In genomic region chr4:158131037-158131436, GRCh38 we compare ENCODE assay signal across 23 cellular contexts. TPM values are rescaled to one million over a fixed set of nuclear protein-coding genes. Genes with fewer than 3 reads are reported as not detected.
DNase-seq lines count a peak whose midpoint lies in the region; ATAC-seq and TF ChIP-seq lines count a peak whose summit lies in the region.
"Had no signal": no experiment of that assay in that cellular context is flagged by ENCODE, and none has a peak within 500 bp of the region (broad histone marks: within the 10 kb centered on the region; RNA-seq: fewer than 3 reads in every experiment).

No MANE protein-coding gene starts in this region.

- no peaks in the 10 kb centered on the region for H3K27me3 ChIP-seq in SK-N-SH (ENCODE audit: insufficient read depth)
- H3K27me3 ChIP-seq: brain microvascular endothelial cell, neural progenitor cell, upper lobe of left lung had no signal

- H3K9ac ChIP-seq in SK-N-SH, result no peak overlapping the region
- H3K9ac ChIP-seq: neural progenitor cell had no signal

- H3K9me3 ChIP-seq in SK-N-SH (no peaks in the 10 kb centered on the region), mucosa of descending colon (no peaks in the 10 kb centered on the region)
- H3K9me3 ChIP-seq: upper lobe of left lung had no signal

- peak; percentile 38 for ATAC-seq in mucosa of descending colon
- ATAC-seq: activated CD8-positive, alpha-beta T cell treated with anti-CD3 and anti-CD28 coated beads for 36 hours; activated T-cell treated with anti-CD3 and anti-CD28 coated beads, Interleukin-2, amount 50 U/mL, for 4 hours; stimulated activated naive B cell treated with anti-CD40 and anti-IgM and Interleukin-4, amounts not matched to agents 10 μg/mL and 1 μg/mL and 100 μg/mL, for 72 hours had no signal

- TF ChIP-seq CTCF in AG10803 (conservative IDR thresholded peaks at IDR 0.05; ENCODE audit: low read length) (no peak), SK-N-SH (IDR thresholded peaks at IDR 0.05) (no peak), mucosa of descending colon (IDR thresholded peaks at IDR 0.05) (no peak), GM20000 (IDR thresholded peaks at IDR 0.05; ENCODE audit: extremely low read depth, missing control alignments) (no peak), endothelial cell (IDR thresholded peaks at IDR 0.05; ENCODE audit: unreplicated experiment) (no peak)

- H3K27me3 Mint-ChIP-seq in endothelial cell (ENCODE audit: unreplicated experiment), result no peaks in the 10 kb centered on the region
- peaks cover 0 to 2% (median 0%) of the 10 kb centered on the region in 3 donors for H3K27me3 Mint-ChIP-seq in immature natural killer cell (ENCODE audit: low read depth in 3 of 3)
- H3K27me3 Mint-ChIP-seq: activated CD8-positive, alpha-beta T cell treated with anti-CD3 and anti-CD28 coated beads for 36 hours had no signal

- H3K4me1 Mint-ChIP-seq in endothelial cell (ENCODE audit: unreplicated experiment) (no peaks in the 10 kb centered on the region), immature natural killer cell (no peaks in the 10 kb centered on the region)
- H3K4me1 Mint-ChIP-seq: neural progenitor cell; stimulated activated naive B cell treated with anti-CD40 and anti-IgM and Interleukin-4, amounts not matched to agents 10 μg/mL and 1 μg/mL and 100 μg/mL, for 72 hours had no signal

- peak; percentile 90 for DNase-seq in AG10803 (ENCODE audit: low read depth)
- no peak for DNase-seq in SK-N-SH
- DNase-seq in fibroblast of the conjunctiva (ENCODE audit: low read depth), result peak; percentile 77
- no peak for DNase-seq in mucosa of descending colon
- DNase-seq in GM20000 (ENCODE audit: low spot score), result no peak
- no peak for DNase-seq in endothelial cell (ENCODE audit: low spot score)
- no peak for DNase-seq in immature natural killer cell
- no peak for DNase-seq in activated CD4-positive, CD25-positive, alpha-beta regulatory T cell treated with anti-CD3 and anti-CD28 coated beads, Interleukin-2, amount 50 U/mL, for 72 hours
- DNase-seq: activated CD8-positive, alpha-beta T cell treated with anti-CD3 and anti-CD28 coated beads for 36 hours; activated naive CD4-positive, alpha-beta T cell treated with anti-CD3 and anti-CD28 coated beads, Interleukin-2, amount 50 U/mL, for 16 hours; activated T-cell treated with anti-CD3 and anti-CD28 coated beads, Interleukin-2, amount 50 U/mL, for 4 hours; brain microvascular endothelial cell; islet precursor cell; Karpas-422; midbrain; NCI-H1092 treated with DMSO at 0.1 percent for 48 hours; NCI-H2107; NCI-H526 treated with DMSO at 0.1 percent for 48 hours; SIG-M5; stimulated activated naive B cell treated with anti-CD40 and anti-IgM and Interleukin-4, amounts not matched to agents 10 μg/mL and 1 μg/mL and 100 μg/mL, for 72 hours; upper lobe of left lung had no signal

- no peak for TF ChIP-seq RAD21 in SK-N-SH (IDR thresholded peaks at IDR 0.05; ENCODE audit: low read length)

- WGBS in SK-N-SH (ENCODE audit: low lambda C conversion rate), result 82% methylated on average over 1 of the region's 1 CpG

- H3K4me3 Mint-ChIP-seq in endothelial cell (ENCODE audit: unreplicated experiment) (no peak overlapping the region), immature natural killer cell (no peak overlapping the region)
- H3K4me3 Mint-ChIP-seq: activated CD8-positive, alpha-beta T cell treated with anti-CD3 and anti-CD28 coated beads for 36 hours; activated T-cell treated with anti-CD3 and anti-CD28 coated beads, Interleukin-2, amount 50 U/mL, for 4 hours; neural progenitor cell; stimulated activated naive B cell treated with anti-CD40 and anti-IgM and Interleukin-4, amounts not matched to agents 10 μg/mL and 1 μg/mL and 100 μg/mL, for 72 hours; T-helper 1 cell treated with Interleukin-12 subunit alpha and Interleukin-12 subunit beta and Interleukin-4 antibody, amounts not matched to agents 30 μg/mL and 1 μg/mL, for 36 hours had no signal

- CTCF ChIA-PET in SK-N-SH (lab: Yijun Ruan, JAX), result interaction anchor here (1.1 kb wide), 1 partner anchor 41 kb away, joined by 3 read pairs; no protein-coding TSS in a partner anchor

- no peaks in the 10 kb centered on the region for H3F3A ChIP-seq in SK-N-SH (replicated peaks; ENCODE audit: insufficient read depth)

- no peak overlapping the region for H3K4me3 ChIP-seq in AG10803 (ENCODE audit: low read length)
- no peak overlapping the region for H3K4me3 ChIP-seq in SK-N-SH (ENCODE audit: low read depth in 2 of 2, low read length in 1 of 2)
- no peak overlapping the region for H3K4me3 ChIP-seq in mucosa of descending colon
- H3K4me3 ChIP-seq: neural progenitor cell, upper lobe of left lung had no signal

- no peaks in the 10 kb centered on the region for H3K4me1 ChIP-seq in SK-N-SH (ENCODE audit: control insufficient read depth in 1 of 2, insufficient read depth in 2 of 2, low read depth in 1 of 2, low read length in 1 of 2)
- H3K4me1 ChIP-seq in mucosa of descending colon (ENCODE audit: low read depth), result no peaks in the 10 kb centered on the region
- H3K4me1 ChIP-seq: neural progenitor cell, upper lobe of left lung had no signal

- H3K27ac ChIP-seq in SK-N-SH (ENCODE audit: low read depth in 2 of 2, low read length in 1 of 2), result no peak overlapping the region; a peak in 1 of 4 replicates
- H3K27ac ChIP-seq: brain microvascular endothelial cell, neural progenitor cell, upper lobe of left lung had no signal

- H3K36me3 Mint-ChIP-seq in endothelial cell (ENCODE audit: low read depth, unreplicated experiment), result peaks cover 14% of the 10 kb centered on the region
- H3K36me3 Mint-ChIP-seq in immature natural killer cell, result no peaks in the 10 kb centered on the region
- H3K36me3 Mint-ChIP-seq: neural progenitor cell; stimulated activated naive B cell treated with anti-CD40 and anti-IgM and Interleukin-4, amounts not matched to agents 10 μg/mL and 1 μg/mL and 100 μg/mL, for 72 hours had no signal

- H4K20me1 ChIP-seq in SK-N-SH (ENCODE audit: insufficient read depth), result no peaks in the 10 kb centered on the region

- POLR2A ChIA-PET in SK-N-SH (lab: Yijun Ruan, JAX), result no interaction called here

- intact Hi-C loops in mucosa of descending colon (cut with DNase I, micrococcal nuclease), result no loop called here

- H3K79me2 ChIP-seq in SK-N-SH (ENCODE audit: insufficient read depth), result no peaks in the 10 kb centered on the region

- H3K36me3 ChIP-seq in SK-N-SH (replicated peaks in 1 of 2; ENCODE audit: control insufficient read depth in 1 of 2, insufficient read depth in 2 of 2, low read length in 1 of 2), result no peaks in the 10 kb centered on the region
- H3K36me3 ChIP-seq in mucosa of descending colon (ENCODE audit: low read depth), result no peaks in the 10 kb centered on the region
- H3K36me3 ChIP-seq: brain microvascular endothelial cell, neural progenitor cell had no signal

- no peak overlapping the region for H3K27ac Mint-ChIP-seq in endothelial cell (ENCODE audit: unreplicated experiment)
- no peak overlapping the region for H3K27ac Mint-ChIP-seq in immature natural killer cell
- H3K27ac Mint-ChIP-seq: activated CD8-positive, alpha-beta T cell treated with anti-CD3 and anti-CD28 coated beads for 36 hours; neural progenitor cell; stimulated activated naive B cell treated with anti-CD40 and anti-IgM and Interleukin-4, amounts not matched to agents 10 μg/mL and 1 μg/mL and 100 μg/mL, for 72 hours; T-helper 1 cell treated with Interleukin-12 subunit alpha and Interleukin-12 subunit beta and Interleukin-4 antibody, amounts not matched to agents 30 μg/mL and 1 μg/mL, for 36 hours had no signal

- H3K4me2 ChIP-seq in SK-N-SH, result no peak overlapping the region
- H3K4me2 ChIP-seq: neural progenitor cell had no signal

- no peaks in the 10 kb centered on the region for H3K9me3 Mint-ChIP-seq in endothelial cell (ENCODE audit: unreplicated experiment)
- peaks cover 0 to 13% (median 0%) of the 10 kb centered on the region in 6 donors for H3K9me3 Mint-ChIP-seq in immature natural killer cell
- H3K9me3 Mint-ChIP-seq: activated CD8-positive, alpha-beta T cell treated with anti-CD3 and anti-CD28 coated beads for 36 hours; activated T-cell treated with anti-CD3 and anti-CD28 coated beads, Interleukin-2, amount 50 U/mL, for 4 hours; neural progenitor cell; stimulated activated naive B cell treated with anti-CD40 and anti-IgM and Interleukin-4, amounts not matched to agents 10 μg/mL and 1 μg/mL and 100 μg/mL, for 72 hours; T-helper 1 cell treated with Interleukin-12 subunit alpha and Interleukin-12 subunit beta and Interleukin-4 antibody, amounts not matched to agents 30 μg/mL and 1 μg/mL, for 36 hours had no signal

- no peak for TF ChIP-seq EP300 in SK-N-SH (IDR thresholded peaks at IDR 0.05; ENCODE audit: borderline replicate concordance in 1 of 2, low read depth in 1 of 2, low read length in 1 of 2)

- H3K9me2 ChIP-seq in SK-N-SH, result no peaks in the 10 kb centered on the region

- H2AFZ ChIP-seq in SK-N-SH (ENCODE audit: low read depth), result no peak overlapping the region
- H2AFZ ChIP-seq: neural progenitor cell had no signal

TF ChIP-seq in SK-N-SH, 30 proteins besides CTCF, POLR2A, EP300 and RAD21:
- TF ChIP-seq TCF12 (IDR thresholded peaks at IDR 0.05), result peak; percentile 67
- TF ChIP-seq TEAD4 (IDR thresholded peaks at IDR 0.05; ENCODE audit: borderline replicate concordance, insufficient read depth), result no peak
- no peak for TF ChIP-seq RFX5 (IDR thresholded peaks at IDR 0.05; ENCODE audit: low read length)
- peak; percentile 5; the same call in 1 of the 2 replicates for TF ChIP-seq FOSL2 (IDR thresholded peaks at IDR 0.05; ENCODE audit: borderline replicate concordance, low read depth)
TF ChIP-seq in SK-N-SH: peak in this region for 2.

RNA-seq across cellular contexts. Expression of gene GASK1B, which starts 41.8 kb away (rescaled TPM):
- polyA plus RNA-seq in SK-N-SH (2012; rRNA removed), result 3.7 and 7.2 TPM in 2 replicates
- 6.0 and 8.1 TPM in 2 replicates for polyA plus RNA-seq in SK-N-SH (2012; cell fraction: cytosol; rRNA removed)
- polyA plus RNA-seq in SK-N-SH (2012; cell fraction: nucleus; rRNA removed), result 3.4 and 6.0 TPM in 2 replicates
- 10 to 100 TPM; 10.3 to 21.6 (median 20.2) TPM for total RNA-seq in mucosa of descending colon
- total RNA-seq in endothelial cell (ENCODE audit: unreplicated experiment), result 63.8 TPM
- polyA plus RNA-seq in immature natural killer cell, result under 1 TPM in 2 of 3 donors, not detected in 1; 0.36 to 0.54 TPM
- total RNA-seq: activated CD8-positive, alpha-beta T cell treated with anti-CD3 and anti-CD28 coated beads for 36 hours had no signal

Comparison
In these comparisons a context has a peak if more than half of its experiments do, and no peak if none do; other contexts are left out.
1. DNase-seq: peak in AG10803 (single experiment) and fibroblast of the conjunctiva (single experiment); none in SK-N-SH (single experiment), mucosa of descending colon (0 of 3), GM20000 (single experiment), endothelial cell (single experiment), immature natural killer cell (0 of 3) and activated CD4-positive, CD25-positive, alpha-beta regulatory T cell treated with anti-CD3 and anti-CD28 coated beads, Interleukin-2, amount 50 U/mL, for 72 hours (single experiment).